In the genomic region with DNA sequence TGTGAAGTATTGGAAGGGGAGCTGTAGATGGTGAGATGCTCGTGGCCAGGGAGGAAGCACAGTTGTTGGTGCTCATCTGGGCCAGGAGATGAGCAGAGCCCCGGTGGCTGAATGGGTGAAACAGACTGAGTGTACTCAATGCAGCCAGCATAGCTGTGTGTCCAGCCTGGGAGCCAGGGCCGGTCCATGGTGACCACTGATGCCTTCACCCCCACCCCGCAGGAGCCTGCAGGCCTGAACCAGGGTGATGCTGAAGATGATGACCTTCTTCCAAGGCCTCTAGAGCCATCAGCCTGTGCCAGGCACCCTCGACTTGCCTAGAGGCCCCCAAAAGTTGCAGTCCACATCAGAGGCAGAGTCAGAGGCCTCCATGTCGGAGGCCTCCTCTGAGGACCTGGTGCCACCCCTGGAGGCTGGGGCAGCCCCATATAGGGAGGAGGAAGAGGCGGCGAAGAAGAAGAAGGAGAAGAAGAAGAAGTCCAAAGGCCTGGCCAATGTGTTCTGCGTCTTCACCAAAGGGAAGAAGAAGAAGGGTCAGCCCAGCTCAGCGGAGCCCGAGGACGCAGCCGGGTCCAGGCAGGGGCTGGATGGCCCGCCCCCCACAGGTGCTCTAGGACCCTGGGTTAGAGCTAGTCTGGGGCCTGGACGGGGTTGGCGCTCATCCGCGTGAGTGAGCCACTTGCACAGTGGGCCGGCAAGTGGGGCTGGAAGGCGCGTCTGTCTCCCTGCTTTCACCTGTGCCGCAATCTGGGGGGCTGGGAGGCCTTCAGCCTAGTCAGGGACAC, we compare ENCODE assay signal across 12 cellular contexts. TPM values are rescaled to one million over a fixed set of nuclear protein-coding genes. Genes with fewer than 3 reads are reported as not detected.
DNase-seq lines count a peak whose midpoint lies in the region; ATAC-seq and TF ChIP-seq lines count a peak whose summit lies in the region.
"Had no signal": no experiment of that assay in that cellular context is flagged by ENCODE, and none has a peak within 500 bp of the region (broad histone marks: within the 10 kb centered on the region; RNA-seq: fewer than 3 reads in every experiment).

No MANE protein-coding gene starts in this region.

- H3K27me3 ChIP-seq in left ventricle myocardium inferior (ENCODE audit: low read depth), result no peaks in the 10 kb centered on the region
- no peaks in the 10 kb centered on the region for H3K27me3 ChIP-seq in osteoblast (ENCODE audit: insufficient read depth, low read length)
- no peaks in the 10 kb centered on the region for H3K27me3 ChIP-seq in Karpas-422 (ENCODE audit: low read length)

- no peaks in the 10 kb centered on the region for H3K9me2 ChIP-seq in Karpas-422 (replicated peaks; ENCODE audit: insufficient read depth, low read length)

- H3K9me3 ChIP-seq in left ventricle myocardium inferior (replicated peaks) (no peaks in the 10 kb centered on the region), osteoblast (ENCODE audit: low read depth, low read length) (no peaks in the 10 kb centered on the region), Karpas-422 (ENCODE audit: low read length) (no peaks in the 10 kb centered on the region)

- peaks cover 48% of the 10 kb centered on the region for H4K20me1 ChIP-seq in osteoblast (ENCODE audit: insufficient read depth, low read length)
- H4K20me1 ChIP-seq in Karpas-422 (ENCODE audit: insufficient read depth, low read depth, low read length), result peaks cover 18% of the 10 kb centered on the region; the same call in 1 of the 2 replicates

- no peak overlapping the region for H2AFZ ChIP-seq in osteoblast (ENCODE audit: low read length)
- no peak overlapping the region for H2AFZ ChIP-seq in Karpas-422 (ENCODE audit: low read length)

- peaks cover 25% of the 10 kb centered on the region for H3K79me2 ChIP-seq in osteoblast (ENCODE audit: insufficient read depth, low read length)
- no peaks in the 10 kb centered on the region for H3K79me2 ChIP-seq in Karpas-422 (ENCODE audit: low read length)

- H3K36me3 ChIP-seq in left ventricle myocardium inferior (peaks cover 32% of the 10 kb centered on the region), osteoblast (ENCODE audit: insufficient read depth, low read length) (peaks cover 9% of the 10 kb centered on the region), Karpas-422 (ENCODE audit: insufficient read depth, low read length) (no peaks in the 10 kb centered on the region)

- H3K4me1 ChIP-seq in left ventricle myocardium inferior, result peaks cover 96% of the 10 kb centered on the region
- peaks cover 54% of the 10 kb centered on the region for H3K4me1 ChIP-seq in osteoblast (ENCODE audit: insufficient read depth, low read length)
- peaks cover 17% of the 10 kb centered on the region for H3K4me1 ChIP-seq in Karpas-422 (ENCODE audit: low read length)

- H3K9ac ChIP-seq in Karpas-422 (ENCODE audit: low read length), result no peak overlapping the region

- H3K4me2 ChIP-seq in osteoblast (ENCODE audit: insufficient read depth, low read length) (no peak overlapping the region), Karpas-422 (ENCODE audit: low read depth, low read length, poor library complexity, severe bottlenecking) (no peak overlapping the region)

- H3K27ac ChIP-seq in 22Rv1 (peak overlapping the region; percentile 47), VCaP (peak overlapping the region; percentile 82), left ventricle myocardium inferior (replicated peaks) (peak overlapping the region; percentile 64), osteoblast (ENCODE audit: low read depth, low read length) (no peak overlapping the region), Karpas-422 (ENCODE audit: low read length) (no peak overlapping the region)
- H3K27ac ChIP-seq: epithelial cell of prostate had no signal

- intact Hi-C loops in left ventricle myocardium inferior (cut with micrococcal nuclease), result no loop called here

- TF ChIP-seq CTCF in 22Rv1 (IDR thresholded peaks at IDR 0.05), result no peak
- no peak for TF ChIP-seq CTCF in VCaP (conservative IDR thresholded peaks at IDR 0.05)
- no peak for TF ChIP-seq CTCF in left ventricle myocardium inferior (IDR thresholded peaks at IDR 0.05; ENCODE audit: borderline replicate concordance)
- no peak for TF ChIP-seq CTCF in osteoblast (IDR thresholded peaks at IDR 0.05; ENCODE audit: extremely low read depth, low read depth, low read length)

- no peak for ATAC-seq in GM19463 (IDR thresholded peaks at IDR 0.05; ENCODE audit: unreplicated experiment)
- no peak for ATAC-seq in HG03520 (IDR thresholded peaks at IDR 0.05; ENCODE audit: unreplicated experiment)

- peak; percentile 18 for DNase-seq in left ventricle myocardium inferior
- DNase-seq in osteoblast (ENCODE audit: insufficient read length, low spot score, missing footprints), result peak; percentile 93
- no peak for DNase-seq in NCI-H1417 (lab: John Stamatoyannopoulos, UW)
- DNase-seq in Karpas-422, result no peak
- DNase-seq: activated B cell treated with CpG ODN at 0.5 μM for 24 hours, NCI-H1436 treated with DMSO at 0.1 percent for 48 hours had no signal

- peak overlapping the region; percentile 96 for H3K4me3 ChIP-seq in left ventricle myocardium inferior
- H3K4me3 ChIP-seq in osteoblast (ENCODE audit: insufficient read depth, low read length), result no peak overlapping the region
- no peak overlapping the region for H3K4me3 ChIP-seq in Karpas-422 (ENCODE audit: low read length)

RNA-seq across cellular contexts. Expression of a gene that starts 3.0 kb away (rescaled TPM):
- 40.1 TPM for total RNA-seq in left ventricle myocardium inferior
- total RNA-seq in osteoblast, result 41.3 and 60.1 TPM in 2 replicates
- total RNA-seq in Karpas-422 (2014; rRNA removed; shearing (Covaris generic); ENCODE audit: low replicate concordance), result not detected in 2 replicates

RNA-seq across cellular contexts. Expression of a gene that starts 31.8 kb away (rescaled TPM):
- total RNA-seq in left ventricle myocardium inferior (0.66 TPM), osteoblast (0.29 TPM in 1 of 2 replicates, not detected in the other)
- not detected in 2 replicates for total RNA-seq in Karpas-422 (2014; rRNA removed; shearing (Covaris generic); ENCODE audit: low replicate concordance)
- total RNA-seq: activated B cell treated with CpG ODN at 0.5 μM for 24 hours had no signal

RNA-seq across cellular contexts. Expression of a gene that starts 42.3 kb away (rescaled TPM):
- total RNA-seq in left ventricle myocardium inferior (not detected), osteoblast (not detected in 2 replicates)
- total RNA-seq in Karpas-422 (2014; rRNA removed; shearing (Covaris generic); ENCODE audit: low replicate concordance), result not detected in 2 replicates
- total RNA-seq: activated B cell treated with CpG ODN at 0.5 μM for 24 hours, lower leg skin had no signal

Comparison
In these comparisons a context has a peak if more than half of its experiments do, and no peak if none do; other contexts are left out.
1. H3K27ac ChIP-seq: peak in 22Rv1 (single experiment), VCaP (single experiment) and left ventricle myocardium inferior (single experiment); none in osteoblast (single experiment) and Karpas-422 (single experiment).
2. DNase-seq: peak in left ventricle myocardium inferior (single experiment) and osteoblast (single experiment); none in NCI-H1417 (0 of 3) and Karpas-422 (single experiment).
3. RNA of a gene that starts 3.0 kb away (total RNA-seq): 41.3 to 60.1 TPM in osteoblast and 40.1 TPM in left ventricle myocardium inferior (single experiment); not detected in Karpas-422; every median in the first group is over 10 times any median in the second.